Comparison of ENCODE assay signal across 13 cellular contexts in genomic region chr15:48592221-48592731, GRCh38. TPM values are rescaled to one million over a fixed set of nuclear protein-coding genes. Genes with fewer than 3 reads are reported as not detected.
A peak's percentile ranks its signal among the peaks of the same experiment; 100 is the strongest.
DNase-seq lines count a peak whose midpoint lies in the region; ATAC-seq and TF ChIP-seq lines count a peak whose summit lies in the region.
"Had no signal": no experiment of that assay in that cellular context is flagged by ENCODE, and none has a peak within 500 bp of the region (broad histone marks: within the 10 kb centered on the region; RNA-seq: fewer than 3 reads in every experiment).

No MANE protein-coding gene starts in this region.

- POLR2A ChIA-PET in CD8-positive, alpha-beta T cell (lab: Charles Lee): no interaction called here

- no peak overlapping the region for H3K27ac ChIP-seq in BLaER1 treated with 17β-estradiol and CSF1 and Interleukin-3, amounts not matched to agents 10 nM and 100 nM
- peak overlapping the region; percentile 93 for H3K27ac ChIP-seq in brain microvascular endothelial cell
- H3K27ac ChIP-seq in CD8-positive, alpha-beta T cell (ENCODE audit: low read depth, low read length): no peak overlapping the region
- H3K27ac ChIP-seq: SK-N-MC, thyroid gland had no signal

- H4K20me1 ChIP-seq in BLaER1 treated with 17β-estradiol and CSF1 and Interleukin-3, amounts not matched to agents 10 nM and 100 nM: no peaks in the 10 kb centered on the region

- H3K9me3 Mint-ChIP-seq in CD8-positive, alpha-beta T cell: no peaks in the 10 kb centered on the region

- H3K27me3 ChIP-seq in BLaER1 treated with 17β-estradiol and CSF1 and Interleukin-3, amounts not matched to agents 10 nM and 100 nM: no peaks in the 10 kb centered on the region
- no peaks in the 10 kb centered on the region for H3K27me3 ChIP-seq in brain microvascular endothelial cell (replicated peaks)
- no peaks in the 10 kb centered on the region for H3K27me3 ChIP-seq in CD8-positive, alpha-beta T cell (ENCODE audit: insufficient read depth, low read length)
- H3K27me3 ChIP-seq: thyroid gland had no signal

- TF ChIP-seq CTCF in brain microvascular endothelial cell (IDR thresholded peaks at IDR 0.05; ENCODE audit: low read depth, low read length, missing control alignments): no peak
- no peak for TF ChIP-seq CTCF in CD8-positive, alpha-beta T cell (IDR thresholded peaks at IDR 0.05)

- peaks cover 4 to 29% (median 23%) of the 10 kb centered on the region in 10 experiments; a peak in 16 of 20 replicates for H3K4me1 ChIP-seq in BLaER1 treated with 17β-estradiol and CSF1 and Interleukin-3, amounts not matched to agents 10 nM and 100 nM
- no peaks in the 10 kb centered on the region for H3K4me1 ChIP-seq in CD8-positive, alpha-beta T cell (ENCODE audit: insufficient read depth, low read length)

- CTCF ChIA-PET in CD8-positive, alpha-beta T cell (lab: Charles Lee): no interaction called here

- H3K9ac ChIP-seq in BLaER1 treated with 17β-estradiol and CSF1 and Interleukin-3, amounts not matched to agents 10 nM and 100 nM: no peak overlapping the region

- no peak overlapping the region for H3K4me3 ChIP-seq in BLaER1 treated with 17β-estradiol and CSF1 and Interleukin-3, amounts not matched to agents 10 nM and 100 nM
- H3K4me3 ChIP-seq in brain microvascular endothelial cell (ENCODE audit: low read depth, low read length): no peak overlapping the region
- no peak overlapping the region for H3K4me3 ChIP-seq in CD8-positive, alpha-beta T cell (ENCODE audit: low read depth, low read length)
- H3K4me3 ChIP-seq: SK-N-MC, thyroid gland had no signal

- no peak overlapping the region for H3K4me3 Mint-ChIP-seq in CD8-positive, alpha-beta T cell
- H3K4me3 Mint-ChIP-seq: activated CD8-positive, alpha-beta T cell treated with anti-CD3 and anti-CD28 coated beads, Interleukin-2, amount 10 ng/mL, durations not matched to agents 7 days and 5 days; brain had no signal

- in situ Hi-C loops in brain microvascular endothelial cell (cut with HindIII; ENCODE audit: low pct_ligation_motif_present, low sequenced_read_pairs): no loop called here

- H3K27me3 Mint-ChIP-seq in CD8-positive, alpha-beta T cell (ENCODE audit: low read depth): no peaks in the 10 kb centered on the region
- H3K27me3 Mint-ChIP-seq: brain had no signal

- H3K4me1 Mint-ChIP-seq in CD8-positive, alpha-beta T cell (ENCODE audit: low read depth): peaks cover 6% of the 10 kb centered on the region

- H3K9me3 ChIP-seq in BLaER1 treated with 17β-estradiol and CSF1 and Interleukin-3, amounts not matched to agents 10 nM and 100 nM (replicated peaks in 1 of 11): no peaks in the 10 kb centered on the region
- H3K9me3 ChIP-seq in CD8-positive, alpha-beta T cell (ENCODE audit: low read length): no peaks in the 10 kb centered on the region
- H3K9me3 ChIP-seq: thyroid gland had no signal

- peak overlapping the region in 8 of 11 experiments; percentile 7 to 33 (median 24); a peak in 12 of 22 replicates for H3K4me2 ChIP-seq in BLaER1 treated with 17β-estradiol and CSF1 and Interleukin-3, amounts not matched to agents 10 nM and 100 nM

- H3K36me3 Mint-ChIP-seq in CD8-positive, alpha-beta T cell: no peaks in the 10 kb centered on the region

- intact Hi-C loops in CD8-positive, alpha-beta T cell (cut with DNase I, micrococcal nuclease): no loop called here

- H3K36me3 ChIP-seq in BLaER1 treated with 17β-estradiol and CSF1 and Interleukin-3, amounts not matched to agents 10 nM and 100 nM: no peaks in the 10 kb centered on the region
- H3K36me3 ChIP-seq in brain microvascular endothelial cell (replicated peaks): peaks cover 50% of the 10 kb centered on the region
- no peaks in the 10 kb centered on the region for H3K36me3 ChIP-seq in CD8-positive, alpha-beta T cell (ENCODE audit: insufficient read depth, low read length)
- H3K36me3 ChIP-seq: thyroid gland had no signal

- ATAC-seq in CD8-positive, alpha-beta T cell: no peak
- ATAC-seq in GM19328 (IDR thresholded peaks at IDR 0.05; ENCODE audit: unreplicated experiment) (no peak), GM18511 (IDR thresholded peaks at IDR 0.05; ENCODE audit: unreplicated experiment) (no peak)
- ATAC-seq: activated CD8-positive, alpha-beta T cell treated with anti-CD3 and anti-CD28 coated beads, Interleukin-2, amount 10 ng/mL, durations not matched to agents 7 days and 5 days had no signal

- no peak overlapping the region for H3K27ac Mint-ChIP-seq in CD8-positive, alpha-beta T cell
- H3K27ac Mint-ChIP-seq: activated CD8-positive, alpha-beta T cell treated with anti-CD3 and anti-CD28 coated beads, Interleukin-2, amount 10 ng/mL, durations not matched to agents 7 days and 5 days had no signal

- peak; percentile 87 for DNase-seq in LHCN-M2 (ENCODE audit: low read depth)
- DNase-seq in brain microvascular endothelial cell: peak; percentile 97
- peak; percentile 56 for DNase-seq in myocyte (ENCODE audit: low read depth)
- DNase-seq in CD8-positive, alpha-beta T cell: no peak
- DNase-seq in SIG-M5 treated with dmso at 0.1 percent for 504 hours (lab: John Stamatoyannopoulos, UW; ENCODE audit: unreplicated experiment): no peak
- DNase-seq: activated CD8-positive, alpha-beta T cell treated with anti-CD3 and anti-CD28 coated beads, Interleukin-2, amount 10 ng/mL, durations not matched to agents 7 days and 5 days; DMS 273 treated with DMSO at 0.1 percent for 48 hours; thyroid gland had no signal

RNA-seq across cellular contexts. Expression of gene FBN1, which starts 53.2 kb away (rescaled TPM):
- total RNA-seq in LHCN-M2 (2014; rRNA removed) (109 and 128 TPM in 2 replicates), myocyte (67.1 and 81.2 TPM in 2 replicates)
- 112 TPM for polyA plus RNA-seq in LHCN-M2 (2012)
- 506 TPM for polyA plus RNA-seq in myocyte (2012)
- under 1 TPM; 0.11 to 0.27 TPM for total RNA-seq in CD8-positive, alpha-beta T cell

Comparison
In these comparisons a context has a peak if more than half of its experiments do, and no peak if none do; other contexts are left out.
1. DNase-seq: peak in LHCN-M2 (single experiment), brain microvascular endothelial cell (single experiment) and myocyte (single experiment); none in CD8-positive, alpha-beta T cell (0 of 7) and SIG-M5 treated with dmso at 0.1 percent for 504 hours (single experiment).
2. RNA of gene FBN1, which starts 53.2 kb away (total RNA-seq): 109 to 128 TPM in LHCN-M2 and 67.1 to 81.2 TPM in myocyte; 0.11 to 0.27 TPM in CD8-positive, alpha-beta T cell; every median in the first group is over 10 times any median in the second.